ENCODE assay signal across 9 cellular contexts in the genomic region with DNA sequence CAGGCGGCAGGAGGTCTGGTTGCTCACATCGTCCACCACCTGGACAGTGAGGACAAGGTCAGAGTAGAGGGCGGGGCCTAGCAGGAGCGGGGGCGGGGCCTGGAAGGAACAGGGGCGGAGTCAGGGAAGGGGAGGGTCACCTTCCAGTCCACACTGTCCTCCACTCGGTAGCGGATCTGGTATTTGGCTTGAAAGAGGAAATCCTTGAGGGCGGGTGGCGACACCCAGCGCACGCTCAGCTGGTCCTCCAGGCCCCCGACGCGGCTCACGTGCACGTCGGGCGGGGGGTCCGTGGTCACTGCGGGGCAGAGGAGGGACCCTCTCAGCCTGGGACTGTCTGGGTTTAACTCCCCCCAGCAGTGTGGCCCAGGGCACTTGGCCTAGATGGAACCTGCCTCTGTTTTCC. TPM values are rescaled to one million over a fixed set of nuclear protein-coding genes. Genes with fewer than 3 reads are reported as not detected.
DNase-seq lines count a peak whose midpoint lies in the region; ATAC-seq, FAIRE-seq and TF ChIP-seq lines count a peak whose summit lies in the region.
"Had no signal": no experiment of that assay in that cellular context is flagged by ENCODE, and none has a peak within 500 bp of the region (broad histone marks: within the 10 kb centered on the region; RNA-seq: fewer than 3 reads in every experiment).

No MANE protein-coding gene starts in this region.

- FAIRE-seq in HepG2 (lab: Jason Lieb, UNC) = no peak
- FAIRE-seq in GM12891 (lab: Jason Lieb, UNC) = no peak
- FAIRE-seq: TTC549 had no signal

- H3K27ac Mint-ChIP-seq in CD14-positive monocyte = peak overlapping the region in 1 of 7 donors; percentile 50

- TF ChIP-seq EP300 in HepG2 (IDR thresholded peaks at IDR 0.05; ENCODE audit: low read depth in 2 of 2, low read length in 2 of 2) (no peak), HepG2 (CRISPR knock-in tag; IDR thresholded peaks at IDR 0.05; ENCODE audit: borderline replicate concordance) (no peak)

- H3K36me3 ChIP-seq in HUES6 (ENCODE audit: control insufficient read depth, insufficient read depth, low read length) (no peaks in the 10 kb centered on the region; the same call in 1 of the 2 replicates), HepG2 (replicated peaks in 1 of 2; ENCODE audit: control insufficient read depth in 1 of 2, insufficient read depth in 2 of 2, low read length in 2 of 2) (peaks cover 17 to 53% of the 10 kb centered on the region in 2 experiments; a peak in 4 of 5 replicates), esophagus squamous epithelium (peaks cover 0 to 6% (median 0%) of the 10 kb centered on the region in 3 donors)

- no peak overlapping the region for H2AFZ ChIP-seq in HepG2 (ENCODE audit: low read length)

- no peak for TF ChIP-seq RAD21 in HepG2 (CRISPR knock-in tag; IDR thresholded peaks at IDR 0.05)

- POLR2A ChIA-PET in HepG2 (lab: Yijun Ruan, JAX) = no interaction called here

- CTCF ChIA-PET in HepG2 (lab: Yijun Ruan, JAX; ENCODE audit: low intra/inter-chr PET ratio, low total read pairs) = no interaction called here

- no peak overlapping the region for H3K4me2 ChIP-seq in HepG2 (ENCODE audit: low read depth, low read length)

- TF ChIP-seq POLR2A in HepG2 (IDR thresholded peaks at IDR 0.05; ENCODE audit: insufficient read depth in 1 of 2, low read depth in 2 of 2, low read length in 2 of 2) (no peak), GM12891 (IDR thresholded peaks at IDR 0.05; ENCODE audit: low read depth, low read length) (no peak), esophagus squamous epithelium (IDR thresholded peaks at IDR 0.05) (no peak)

- H3K9ac ChIP-seq in HUES6 (ENCODE audit: low read length) (no peak overlapping the region), HepG2 (ENCODE audit: insufficient read depth, low read depth, low read length) (no peak overlapping the region)

- WGBS in HepG2 (ENCODE audit: low lambda C conversion rate) = 86% methylated on average over 21 of the region's 21 CpGs
- WGBS in esophagus squamous epithelium, 2 donors = 50 to 80% methylated on average over 1 to 10 of the region's 21 CpGs

- H3K36me3 Mint-ChIP-seq in CD14-positive monocyte = peaks cover 6 to 11% of the 10 kb centered on the region in 2 donors

- H3K9me3 ChIP-seq in HUES6 (ENCODE audit: control insufficient read depth, insufficient read depth, low read depth, low read length) = no peaks in the 10 kb centered on the region
- no peaks in the 10 kb centered on the region for H3K9me3 ChIP-seq in HepG2 (ENCODE audit: low read length)
- H3K9me3 ChIP-seq in esophagus squamous epithelium = no peaks in the 10 kb centered on the region

- H3K4me3 ChIP-seq in HUES6 (ENCODE audit: low read depth, low read length) (peak overlapping the region; percentile 38), HepG2 (replicated peaks in 1 of 3; ENCODE audit: insufficient read depth in 1 of 3, low read depth in 2 of 3, low read length in 3 of 3) (no peak overlapping the region), esophagus squamous epithelium (no peak overlapping the region)

- H3K79me2 ChIP-seq in HepG2 (ENCODE audit: insufficient read depth, low read length) = peaks cover 5% of the 10 kb centered on the region

- no peak for TF ChIP-seq CTCF in CD14-positive monocyte (IDR thresholded peaks at IDR 0.05)
- no peak for TF ChIP-seq CTCF in HepG2 (CRISPR knock-in tag; IDR thresholded peaks at IDR 0.05)
- no peak for TF ChIP-seq CTCF in esophagus squamous epithelium (IDR thresholded peaks at IDR 0.05)

- peaks cover 32% of the 10 kb centered on the region for H3K27me3 ChIP-seq in HUES6 (ENCODE audit: control insufficient read depth, insufficient read depth, low read length)
- H3K27me3 ChIP-seq in HepG2 (ENCODE audit: control insufficient read depth in 1 of 2, insufficient read depth in 2 of 2, low read length in 2 of 2) = no peaks in the 10 kb centered on the region
- peaks cover 0 to 62% (median 0%) of the 10 kb centered on the region in 4 donors for H3K27me3 ChIP-seq in esophagus squamous epithelium

- H3K9me3 Mint-ChIP-seq in CD14-positive monocyte = peaks cover 0 to 9% (median 2%) of the 10 kb centered on the region in 7 donors

- peak overlapping the region; percentile 45 to 71 for H3K4me3 Mint-ChIP-seq in CD14-positive monocyte

- H3K4me1 Mint-ChIP-seq in CD14-positive monocyte = peaks cover 22% of the 10 kb centered on the region

- DNase-seq in CD14-positive monocyte (ENCODE audit: low spot score) (peak; percentile 75), UCSD-AML1 (lab: John Stamatoyannopoulos, UW; ENCODE audit: unreplicated experiment) (peak; percentile 56), HepG2 (ENCODE audit: low spot score) (peak; percentile 41), GM12891 (ENCODE audit: insufficient read length, low spot score) (no peak), esophagus squamous epithelium (lab: John Stamatoyannopoulos, UW) (no peak)
- DNase-seq in activated CD4-positive, alpha-beta T cell treated with anti-CD3 and anti-CD28 coated beads, Interleukin-2, amount 50 U/mL, for 1 hour = no peak

- H3K27ac ChIP-seq in HUES6 (ENCODE audit: low read depth, low read length) (no peak overlapping the region), HepG2 (ENCODE audit: extremely low read length, insufficient read depth, low read length) (no peak overlapping the region), esophagus squamous epithelium (no peak overlapping the region)

- peaks cover 4% of the 10 kb centered on the region; the same call in 1 of the 2 replicates for H4K20me1 ChIP-seq in HepG2 (ENCODE audit: insufficient read depth, low read length)

- peaks cover 38% of the 10 kb centered on the region for H3K4me1 ChIP-seq in HUES6 (ENCODE audit: control insufficient read depth, insufficient read depth, low read length)
- no peaks in the 10 kb centered on the region for H3K4me1 ChIP-seq in HepG2 (ENCODE audit: insufficient read depth, low read length)
- H3K4me1 ChIP-seq in esophagus squamous epithelium = peaks cover 12 to 20% (median 19%) of the 10 kb centered on the region in 3 donors

- peaks cover 47 to 76% (median 61%) of the 10 kb centered on the region in 3 donors for H3K27me3 Mint-ChIP-seq in CD14-positive monocyte (ENCODE audit: low read depth in 3 of 3)

- no TSS peak for BruUV-seq in HepG2 (replicated peaks; lab: Mats Ljungman, UMichigan)

- ATAC-seq in HepG2 (peak; percentile 65), GM19023 (IDR thresholded peaks at IDR 0.05; ENCODE audit: unreplicated experiment) (no peak)

- in situ Hi-C loops in HepG2 (cut with HindIII; ENCODE audit: extremely low pct_ligation_motif_present, low pct_unique_long_range_greater_than_20kb) = no loop called here

- intact Hi-C loops in CD14-positive monocyte (cut with micrococcal nuclease) (no loop called here), HepG2 (cut with micrococcal nuclease; ENCODE audit: unreplicated experiment) (no loop called here), esophagus squamous epithelium (cut with DNase I) (loop anchor here (10.0 kb wide), 1 partner anchor 78 kb away; no protein-coding TSS in a partner anchor)

RNA-seq across cellular contexts. Expression of gene REX1BD, which starts 8.2 kb away (rescaled TPM):
- polyA plus RNA-seq in CD14-positive monocyte (100 to 1,000 TPM in 1 of 2 donors, 10 to 100 TPM in 1; 83.7 to 122 TPM), HepG2 (2011; rRNA removed) (7.5 and 7.6 TPM in 2 replicates)
- total RNA-seq in HepG2 (2016; rRNA removed; fragmentation: Illumina TruSeq; extraction: Trizol) (20.7 and 25.4 TPM in 2 replicates), esophagus squamous epithelium (10 to 100 TPM; 46.8 to 69.0 (median 56.6) TPM)
- total RNA-seq in HepG2 (2016; cell fraction: cytosol; rRNA removed; fragmentation: Illumina TruSeq; extraction: Trizol; ENCODE audit: low read depth) = 16.9 and 18.9 TPM in 2 replicates
- total RNA-seq in HepG2 (2016; cell fraction: insoluble cytoplasmic fraction; rRNA removed; fragmentation: Illumina TruSeq; extraction: Trizol) = 21.8 and 27.1 TPM in 2 replicates
- 14.9 and 19.7 TPM in 2 replicates for total RNA-seq in HepG2 (2016; cell fraction: membrane; rRNA removed; fragmentation: Illumina TruSeq; extraction: Trizol)
- 11.7 and 15.7 TPM in 2 replicates for total RNA-seq in HepG2 (2016; cell fraction: nucleus; rRNA removed; fragmentation: Illumina TruSeq; extraction: Trizol)
- polyA plus RNA-seq in HepG2 (2011; cell fraction: cytosol; rRNA removed) = 10.8 and 16.3 TPM in 2 replicates
- 39.3 and 40.2 TPM in 2 replicates for polyA plus RNA-seq in HepG2 (2011; cell fraction: nucleus; rRNA removed)
- polyA plus RNA-seq in HepG2 (2012) = 8.3 and 10.1 TPM in 2 replicates
- polyA plus RNA-seq in HepG2 (2016; cell fraction: cytosol; fragmentation: Illumina TruSeq; extraction: Trizol; ENCODE audit: low read depth) = 9.6 and 12.0 TPM in 2 replicates
- 11.7 and 12.2 TPM in 2 replicates for polyA plus RNA-seq in HepG2 (2016; cell fraction: insoluble cytoplasmic fraction; fragmentation: Illumina TruSeq; extraction: Trizol; ENCODE audit: low read depth)
- polyA plus RNA-seq in HepG2 (2016; cell fraction: membrane; fragmentation: Illumina TruSeq; extraction: Trizol; ENCODE audit: low read depth) = 8.0 and 10.3 TPM in 2 replicates
- polyA plus RNA-seq in HepG2 (2016; cell fraction: nucleus; fragmentation: Illumina TruSeq; extraction: Trizol; ENCODE audit: insufficient read depth, low read depth) = 19.7 and 20.4 TPM in 2 replicates
- 2.0 and 4.9 TPM in 2 replicates for polyA minus RNA-seq in HepG2 (2011; rRNA and poly(A)+ RNA removed; ENCODE audit: low replicate concordance)
- 2.6 and 2.7 TPM in 2 replicates for polyA minus RNA-seq in HepG2 (2011; cell fraction: cytosol; rRNA and poly(A)+ RNA removed)
- 2.4 and 2.6 TPM in 2 replicates for polyA minus RNA-seq in HepG2 (2011; cell fraction: nucleus; rRNA and poly(A)+ RNA removed)
- 35.8 TPM for polyA plus RNA-seq in GM12891 (2012; ENCODE audit: low read depth, missing spikeins)

RNA-seq across cellular contexts. Expression of gene CRLF1, which starts 9.8 kb away (rescaled TPM):
- polyA plus RNA-seq in CD14-positive monocyte = under 1 TPM in 1 of 2 donors, not detected in 1; 0.19 TPM
- total RNA-seq in HepG2 (2016; rRNA removed; fragmentation: Illumina TruSeq; extraction: Trizol) = 105 and 217 TPM in 2 replicates
- 96.8 and 118 TPM in 2 replicates for total RNA-seq in HepG2 (2016; cell fraction: cytosol; rRNA removed; fragmentation: Illumina TruSeq; extraction: Trizol; ENCODE audit: low read depth)
- total RNA-seq in HepG2 (2016; cell fraction: insoluble cytoplasmic fraction; rRNA removed; fragmentation: Illumina TruSeq; extraction: Trizol) = 97.5 and 221 TPM in 2 replicates
- total RNA-seq in HepG2 (2016; cell fraction: membrane; rRNA removed; fragmentation: Illumina TruSeq; extraction: Trizol) = 191 and 193 TPM in 2 replicates
- 219 and 265 TPM in 2 replicates for total RNA-seq in HepG2 (2016; cell fraction: nucleus; rRNA removed; fragmentation: Illumina TruSeq; extraction: Trizol)
- 296 and 337 TPM in 2 replicates for polyA plus RNA-seq in HepG2 (2011; rRNA removed)
- 347 and 628 TPM in 2 replicates for polyA plus RNA-seq in HepG2 (2011; cell fraction: cytosol; rRNA removed)
- polyA plus RNA-seq in HepG2 (2011; cell fraction: nucleus; rRNA removed) = 244 and 327 TPM in 2 replicates
- polyA plus RNA-seq in HepG2 (2012) = 231 and 373 TPM in 2 replicates
- polyA plus RNA-seq in HepG2 (2016; cell fraction: cytosol; fragmentation: Illumina TruSeq; extraction: Trizol; ENCODE audit: low read depth) = 150 and 176 TPM in 2 replicates
- polyA plus RNA-seq in HepG2 (2016; cell fraction: insoluble cytoplasmic fraction; fragmentation: Illumina TruSeq; extraction: Trizol; ENCODE audit: low read depth) = 122 and 154 TPM in 2 replicates
- polyA plus RNA-seq in HepG2 (2016; cell fraction: membrane; fragmentation: Illumina TruSeq; extraction: Trizol; ENCODE audit: low read depth) = 207 and 208 TPM in 2 replicates
- 462 and 526 TPM in 2 replicates for polyA plus RNA-seq in HepG2 (2016; cell fraction: nucleus; fragmentation: Illumina TruSeq; extraction: Trizol; ENCODE audit: insufficient read depth, low read depth)
- polyA minus RNA-seq in HepG2 (2011; rRNA and poly(A)+ RNA removed; ENCODE audit: low replicate concordance) = 0.47 and 301 TPM in 2 replicates
- polyA minus RNA-seq in HepG2 (2011; cell fraction: cytosol; rRNA and poly(A)+ RNA removed) = 303 and 346 TPM in 2 replicates
- 45.4 and 52.2 TPM in 2 replicates for polyA minus RNA-seq in HepG2 (2011; cell fraction: nucleus; rRNA and poly(A)+ RNA removed)
- 3.0 TPM for polyA plus RNA-seq in GM12891 (2012; ENCODE audit: low read depth, missing spikeins)
- 10 to 100 TPM; 13.2 to 82.6 (median 19.3) TPM for total RNA-seq in esophagus squamous epithelium

RNA-seq across cellular contexts. Expression of gene TMEM59L, which starts 15.9 kb away (rescaled TPM):
- polyA plus RNA-seq in CD14-positive monocyte (not detected), HepG2 (2011; rRNA removed) (5.5 and 7.2 TPM in 2 replicates)
- total RNA-seq in HepG2 (2016; rRNA removed; fragmentation: Illumina TruSeq; extraction: Trizol) (0.69 and 0.97 TPM in 2 replicates), esophagus squamous epithelium (1 to 10 TPM in 1 of 4 donors, under 1 TPM in 1, not detected in 2; 0.18 to 2.7 TPM)
- 0.61 and 0.88 TPM in 2 replicates for total RNA-seq in HepG2 (2016; cell fraction: cytosol; rRNA removed; fragmentation: Illumina TruSeq; extraction: Trizol; ENCODE audit: low read depth)
- 0.77 and 1.4 TPM in 2 replicates for total RNA-seq in HepG2 (2016; cell fraction: insoluble cytoplasmic fraction; rRNA removed; fragmentation: Illumina TruSeq; extraction: Trizol)
- 0.49 and 0.65 TPM in 2 replicates for total RNA-seq in HepG2 (2016; cell fraction: membrane; rRNA removed; fragmentation: Illumina TruSeq; extraction: Trizol)
- total RNA-seq in HepG2 (2016; cell fraction: nucleus; rRNA removed; fragmentation: Illumina TruSeq; extraction: Trizol) = 2.3 and 2.7 TPM in 2 replicates
- polyA plus RNA-seq in HepG2 (2011; cell fraction: cytosol; rRNA removed) = 4.1 and 4.6 TPM in 2 replicates
- 71.3 and 86.8 TPM in 2 replicates for polyA plus RNA-seq in HepG2 (2011; cell fraction: nucleus; rRNA removed)
- polyA plus RNA-seq in HepG2 (2012) = 8.3 and 22.3 TPM in 2 replicates
- polyA plus RNA-seq in HepG2 (2016; cell fraction: cytosol; fragmentation: Illumina TruSeq; extraction: Trizol; ENCODE audit: low read depth) = 1.0 and 2.0 TPM in 2 replicates
- polyA plus RNA-seq in HepG2 (2016; cell fraction: insoluble cytoplasmic fraction; fragmentation: Illumina TruSeq; extraction: Trizol; ENCODE audit: low read depth) = 1.7 and 1.9 TPM in 2 replicates
- 1.6 TPM in 2 replicates for polyA plus RNA-seq in HepG2 (2016; cell fraction: membrane; fragmentation: Illumina TruSeq; extraction: Trizol; ENCODE audit: low read depth)
- 12.3 and 16.0 TPM in 2 replicates for polyA plus RNA-seq in HepG2 (2016; cell fraction: nucleus; fragmentation: Illumina TruSeq; extraction: Trizol; ENCODE audit: insufficient read depth, low read depth)
- polyA minus RNA-seq in HepG2 (2011; rRNA and poly(A)+ RNA removed; ENCODE audit: low replicate concordance) = 0.35 and 3.9 TPM in 2 replicates
- polyA minus RNA-seq in HepG2 (2011; cell fraction: cytosol; rRNA and poly(A)+ RNA removed) = 1.4 and 4.3 TPM in 2 replicates
- polyA minus RNA-seq in HepG2 (2011; cell fraction: nucleus; rRNA and poly(A)+ RNA removed) = 5.0 and 5.5 TPM in 2 replicates
- not detected for polyA plus RNA-seq in GM12891 (2012; ENCODE audit: low read depth, missing spikeins)

RNA-seq across cellular contexts. Expression of gene UBA52, which starts 25.1 kb away (rescaled TPM):
- polyA plus RNA-seq in CD14-positive monocyte = 100 to 1,000 TPM; 832 to 896 TPM
- 959 and 1,184 TPM in 2 replicates for total RNA-seq in HepG2 (2016; rRNA removed; fragmentation: Illumina TruSeq; extraction: Trizol)
- total RNA-seq in HepG2 (2016; cell fraction: cytosol; rRNA removed; fragmentation: Illumina TruSeq; extraction: Trizol; ENCODE audit: low read depth) = 1,298 and 1,315 TPM in 2 replicates
- 938 and 1,264 TPM in 2 replicates for total RNA-seq in HepG2 (2016; cell fraction: insoluble cytoplasmic fraction; rRNA removed; fragmentation: Illumina TruSeq; extraction: Trizol)
- total RNA-seq in HepG2 (2016; cell fraction: membrane; rRNA removed; fragmentation: Illumina TruSeq; extraction: Trizol) = 1,565 and 1,724 TPM in 2 replicates
- 276 and 314 TPM in 2 replicates for total RNA-seq in HepG2 (2016; cell fraction: nucleus; rRNA removed; fragmentation: Illumina TruSeq; extraction: Trizol)
- polyA plus RNA-seq in HepG2 (2011; rRNA removed) = 1,655 and 1,782 TPM in 2 replicates
- polyA plus RNA-seq in HepG2 (2011; cell fraction: cytosol; rRNA removed) = 2,000 and 3,037 TPM in 2 replicates
- 482 and 607 TPM in 2 replicates for polyA plus RNA-seq in HepG2 (2011; cell fraction: nucleus; rRNA removed)
- 1,641 and 1,658 TPM in 2 replicates for polyA plus RNA-seq in HepG2 (2012)
- 1,864 and 1,905 TPM in 2 replicates for polyA plus RNA-seq in HepG2 (2016; cell fraction: cytosol; fragmentation: Illumina TruSeq; extraction: Trizol; ENCODE audit: low read depth)
- polyA plus RNA-seq in HepG2 (2016; cell fraction: insoluble cytoplasmic fraction; fragmentation: Illumina TruSeq; extraction: Trizol; ENCODE audit: low read depth) = 1,524 and 1,536 TPM in 2 replicates
- polyA plus RNA-seq in HepG2 (2016; cell fraction: membrane; fragmentation: Illumina TruSeq; extraction: Trizol; ENCODE audit: low read depth) = 2,008 and 2,053 TPM in 2 replicates
- 658 and 675 TPM in 2 replicates for polyA plus RNA-seq in HepG2 (2016; cell fraction: nucleus; fragmentation: Illumina TruSeq; extraction: Trizol; ENCODE audit: insufficient read depth, low read depth)
- 1,990 and 2,943 TPM in 2 replicates for polyA minus RNA-seq in HepG2 (2011; rRNA and poly(A)+ RNA removed; ENCODE audit: low replicate concordance)
- polyA minus RNA-seq in HepG2 (2011; cell fraction: cytosol; rRNA and poly(A)+ RNA removed) = 420 and 430 TPM in 2 replicates
- 113 and 142 TPM in 2 replicates for polyA minus RNA-seq in HepG2 (2011; cell fraction: nucleus; rRNA and poly(A)+ RNA removed)
- polyA plus RNA-seq in GM12891 (2012; ENCODE audit: low read depth, missing spikeins) = 3,373 TPM
- 100 to 1,000 TPM; 445 to 799 (median 753) TPM for total RNA-seq in esophagus squamous epithelium

RNA-seq across cellular contexts. Expression of gene KXD1, which starts 39.1 kb away (rescaled TPM):
- polyA plus RNA-seq in CD14-positive monocyte (10 to 100 TPM; 74.4 to 87.9 TPM), HepG2 (2011; rRNA removed) (143 and 160 TPM in 2 replicates)
- total RNA-seq in HepG2 (2016; rRNA removed; fragmentation: Illumina TruSeq; extraction: Trizol) (44.6 and 53.1 TPM in 2 replicates), esophagus squamous epithelium (100 to 1,000 TPM in 1 of 4 donors, 10 to 100 TPM in 3; 65.5 to 104 (median 83.5) TPM)
- 49.9 and 63.5 TPM in 2 replicates for total RNA-seq in HepG2 (2016; cell fraction: cytosol; rRNA removed; fragmentation: Illumina TruSeq; extraction: Trizol; ENCODE audit: low read depth)
- total RNA-seq in HepG2 (2016; cell fraction: insoluble cytoplasmic fraction; rRNA removed; fragmentation: Illumina TruSeq; extraction: Trizol) = 46.0 and 46.4 TPM in 2 replicates
- total RNA-seq in HepG2 (2016; cell fraction: membrane; rRNA removed; fragmentation: Illumina TruSeq; extraction: Trizol) = 90.1 and 104 TPM in 2 replicates
- 20.4 and 21.0 TPM in 2 replicates for total RNA-seq in HepG2 (2016; cell fraction: nucleus; rRNA removed; fragmentation: Illumina TruSeq; extraction: Trizol)
- polyA plus RNA-seq in HepG2 (2011; cell fraction: cytosol; rRNA removed) = 112 and 130 TPM in 2 replicates
- 122 and 125 TPM in 2 replicates for polyA plus RNA-seq in HepG2 (2011; cell fraction: nucleus; rRNA removed)
- 61.5 and 85.8 TPM in 2 replicates for polyA plus RNA-seq in HepG2 (2012)
- polyA plus RNA-seq in HepG2 (2016; cell fraction: cytosol; fragmentation: Illumina TruSeq; extraction: Trizol; ENCODE audit: low read depth) = 72.0 and 99.5 TPM in 2 replicates
- polyA plus RNA-seq in HepG2 (2016; cell fraction: insoluble cytoplasmic fraction; fragmentation: Illumina TruSeq; extraction: Trizol; ENCODE audit: low read depth) = 68.6 and 76.3 TPM in 2 replicates
- 121 and 126 TPM in 2 replicates for polyA plus RNA-seq in HepG2 (2016; cell fraction: membrane; fragmentation: Illumina TruSeq; extraction: Trizol; ENCODE audit: low read depth)
- 62.9 and 64.5 TPM in 2 replicates for polyA plus RNA-seq in HepG2 (2016; cell fraction: nucleus; fragmentation: Illumina TruSeq; extraction: Trizol; ENCODE audit: insufficient read depth, low read depth)
- polyA minus RNA-seq in HepG2 (2011; rRNA and poly(A)+ RNA removed; ENCODE audit: low replicate concordance) = 73.9 and 103 TPM in 2 replicates
- polyA minus RNA-seq in HepG2 (2011; cell fraction: cytosol; rRNA and poly(A)+ RNA removed) = 43.1 and 52.2 TPM in 2 replicates
- polyA minus RNA-seq in HepG2 (2011; cell fraction: nucleus; rRNA and poly(A)+ RNA removed) = 20.0 and 23.6 TPM in 2 replicates
- 127 TPM for polyA plus RNA-seq in GM12891 (2012; ENCODE audit: low read depth, missing spikeins)

Comparison
In these comparisons a context has a peak if more than half of its experiments do, and no peak if none do; other contexts are left out.
1. DNase-seq: peak in CD14-positive monocyte (single experiment), UCSD-AML1 (single experiment) and HepG2 (single experiment); none in GM12891 (single experiment), esophagus squamous epithelium (single experiment) and activated CD4-positive, alpha-beta T cell treated with anti-CD3 and anti-CD28 coated beads, Interleukin-2, amount 50 U/mL, for 1 hour (single experiment).